8 cellular contexts compared by ENCODE assay signal in the genomic region with DNA sequence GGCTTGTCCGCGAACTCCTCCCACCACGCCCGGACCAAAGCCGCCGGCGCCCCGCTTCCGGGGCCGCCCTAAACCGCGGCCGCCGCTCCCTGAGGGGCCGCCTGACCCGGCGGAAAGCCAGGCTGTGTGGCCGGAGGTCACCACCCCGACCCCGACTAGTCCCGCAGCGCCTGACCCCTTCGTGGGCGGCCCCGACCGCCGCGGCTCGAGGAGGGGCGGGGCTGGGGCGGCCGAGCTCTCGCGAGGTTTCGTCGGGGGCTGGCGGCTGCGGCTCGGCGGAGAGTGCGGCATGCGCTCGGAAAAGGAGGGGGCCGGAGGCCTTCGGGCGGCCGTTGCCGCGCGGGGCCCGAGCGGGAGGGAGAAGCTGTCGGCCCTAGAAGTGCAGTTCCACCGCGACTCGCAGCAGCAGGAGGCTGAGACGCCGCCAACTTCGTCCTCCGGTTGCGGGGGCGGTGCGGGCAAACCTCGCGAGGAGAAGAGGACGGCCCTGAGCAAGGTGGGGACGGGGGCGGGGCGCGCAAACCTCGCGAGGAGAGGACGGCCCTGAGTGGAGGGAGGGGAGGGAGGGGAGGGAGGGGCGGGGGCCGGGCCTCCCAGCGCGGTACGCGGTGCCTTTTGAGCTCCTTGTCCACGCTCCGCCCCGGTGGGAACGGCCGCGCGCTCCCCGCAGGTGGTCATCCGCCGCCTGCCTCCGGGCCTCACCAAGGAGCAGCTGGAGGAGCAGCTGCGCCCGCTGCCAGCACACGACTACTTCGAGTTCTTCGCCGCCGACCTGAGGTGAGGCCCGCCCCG. TPM values are rescaled to one million over a fixed set of nuclear protein-coding genes. Genes with fewer than 3 reads are reported as not detected.
DNase-seq lines count a peak whose midpoint lies in the region; ATAC-seq and TF ChIP-seq lines count a peak whose summit lies in the region.

UPF3A (plus strand) TSS at position 251 of the 792 bp plus-strand sequence; CDS start at position 290, 39 bp downstream.

- peak within 1 kb of the TSS; percentile 96 to 98 for H3K27ac Mint-ChIP-seq in activated naive CD4-positive, alpha-beta T cell treated with anti-CD3 and anti-CD28 coated beads, Interleukin-2, amount 50 U/mL, for 72 hours
- H3K27ac Mint-ChIP-seq in osteocyte (ENCODE audit: unreplicated experiment): peak within 1 kb of the TSS; percentile 96

- peaks cover 1% of the 10 kb centered on the region for H3K36me3 ChIP-seq in thoracic aorta

- peak within 1 kb of the TSS; percentile 91 to 96 for H3K27ac ChIP-seq in thoracic aorta

- H3K27me3 Mint-ChIP-seq in osteocyte (ENCODE audit: unreplicated experiment): no peaks in the 10 kb centered on the region

- TF ChIP-seq CTCF in HFF-Myc (IDR thresholded peaks at IDR 0.05; ENCODE audit: low read depth, low read length, missing control alignments): no peak
- TF ChIP-seq CTCF in osteocyte (IDR thresholded peaks at IDR 0.05): no peak
- no peak for TF ChIP-seq CTCF in thoracic aorta (IDR thresholded peaks at IDR 0.05)

- peaks cover 10 to 32% of the 10 kb centered on the region in 2 donors for H3K4me1 ChIP-seq in thoracic aorta (ENCODE audit: control insufficient read depth in 1 of 2, low read depth in 2 of 2)

- peak; percentile 85 to 90 for ATAC-seq in activated naive CD4-positive, alpha-beta T cell treated with anti-CD3 and anti-CD28 coated beads, Interleukin-2, amount 50 U/mL, for 72 hours
- peak; percentile 94 for ATAC-seq in thoracic aorta (ENCODE audit: insufficient number of reproducible peaks, low FRiP score, low read depth)

- H3K4me3 ChIP-seq in HFF-Myc (replicated peaks; ENCODE audit: low read depth, low read length): peak within 1 kb of the TSS; percentile 83
- peak within 1 kb of the TSS; percentile 93 for H3K4me3 ChIP-seq in thoracic aorta

- peaks cover 36% of the 10 kb centered on the region for H3K4me1 Mint-ChIP-seq in osteocyte (ENCODE audit: unreplicated experiment)

- DNase-seq in GM04504 (ENCODE audit: low read depth) (peak; percentile 84), HFF-Myc (ENCODE audit: extremely low read depth, low read depth) (peak; percentile 44), NAMALWA (ENCODE audit: low spot score) (peak; percentile 95), SKM-1 (lab: John Stamatoyannopoulos, UW; ENCODE audit: unreplicated experiment) (peak; percentile 55), glomerular visceral epithelial cell (ENCODE audit: extremely low spot score) (peak; percentile 96), osteocyte (ENCODE audit: extremely low spot score, unreplicated experiment) (peak; percentile 96), thoracic aorta (ENCODE audit: low spot score) (peak; percentile 66)
- peak; percentile 86 to 96 for DNase-seq in activated naive CD4-positive, alpha-beta T cell treated with anti-CD3 and anti-CD28 coated beads, Interleukin-2, amount 50 U/mL, for 72 hours (ENCODE audit: low spot score in 2 of 2)

- no peaks in the 10 kb centered on the region for H3K9me3 Mint-ChIP-seq in activated naive CD4-positive, alpha-beta T cell treated with anti-CD3 and anti-CD28 coated beads, Interleukin-2, amount 50 U/mL, for 72 hours
- no peaks in the 10 kb centered on the region for H3K9me3 Mint-ChIP-seq in osteocyte (ENCODE audit: unreplicated experiment)

- no peaks in the 10 kb centered on the region for H3K9me3 ChIP-seq in thoracic aorta

- H3K36me3 Mint-ChIP-seq in activated naive CD4-positive, alpha-beta T cell treated with anti-CD3 and anti-CD28 coated beads, Interleukin-2, amount 50 U/mL, for 72 hours: peaks cover 25 to 36% of the 10 kb centered on the region in 2 donors
- peaks cover 14% of the 10 kb centered on the region for H3K36me3 Mint-ChIP-seq in osteocyte (ENCODE audit: unreplicated experiment)

- peak within 1 kb of the TSS; percentile 86 for H3K4me3 Mint-ChIP-seq in osteocyte (ENCODE audit: unreplicated experiment)

- H3K27me3 ChIP-seq in thoracic aorta (replicated peaks; ENCODE audit: insufficient read depth): no peaks in the 10 kb centered on the region

RNA-seq across cellular contexts. Expression of gene UPF3A, which starts in this region (rescaled TPM):
- 10 to 100 TPM; 42.2 to 76.8 TPM for total RNA-seq in activated naive CD4-positive, alpha-beta T cell treated with anti-CD3 and anti-CD28 coated beads, Interleukin-2, amount 50 U/mL, for 72 hours
- total RNA-seq in osteocyte (55.3 and 63.1 TPM in 2 replicates), thoracic aorta (10 to 100 TPM; 25.3 to 32.8 TPM)

Comparison
In these comparisons a context has a peak if more than half of its experiments do, and no peak if none do; other contexts are left out.
1. Peak in every context shown above with its lines: DNase-seq, ATAC-seq, H3K4me3 ChIP-seq and H3K27ac ChIP-seq.
2. DNase-seq: peak in every context shown above with its lines; median percentile 96 in glomerular visceral epithelial cell; 96 in osteocyte; 95 in NAMALWA; 91 in activated naive CD4-positive, alpha-beta T cell treated with anti-CD3 and anti-CD28 coated beads, Interleukin-2, amount 50 U/mL, for 72 hours; 84 in GM04504; 66 in thoracic aorta; 55 in SKM-1; 44 in HFF-Myc.